In genomic region chr12:27772328-27773049, GRCh38 we compare ENCODE assay signal across 26 cellular contexts. TPM values are rescaled to one million over a fixed set of nuclear protein-coding genes. Genes with fewer than 3 reads are reported as not detected.
DNase-seq lines count a peak whose midpoint lies in the region; ATAC-seq, FAIRE-seq and TF ChIP-seq lines count a peak whose summit lies in the region.
"Had no signal": no experiment of that assay in that cellular context is flagged by ENCODE, and none has a peak within 500 bp of the region (broad histone marks: within the 10 kb centered on the region; RNA-seq: fewer than 3 reads in every experiment).

No MANE protein-coding gene starts in this region.

- ATAC-seq in IMR-90 (ENCODE audit: low read depth) = peak; percentile 29
- no peak for ATAC-seq in GM18511 (IDR thresholded peaks at IDR 0.05; ENCODE audit: unreplicated experiment)
- ATAC-seq: activated CD8-positive, alpha-beta memory T cell treated with anti-CD3 and anti-CD28 coated beads, Interleukin-2, amount 10 ng/mL, durations not matched to agents 7 days and 5 days; CD8-positive, alpha-beta T cell; GM23338 had no signal

- no peak overlapping the region for H3K4ac ChIP-seq in IMR-90 (ENCODE audit: low read depth, low read length)

- no peak overlapping the region for H2AK9ac ChIP-seq in IMR-90 (replicated peaks; ENCODE audit: low read depth, low read length, poor library complexity)

- in situ Hi-C loops in IMR-90 (cut with MboI; ENCODE audit: low sequenced_read_pairs) = no loop called here

- H2BK5ac ChIP-seq in IMR-90 (ENCODE audit: low read depth, low read length, poor library complexity, severe bottlenecking) = no peak overlapping the region

- H3K79me1 ChIP-seq in IMR-90 (ENCODE audit: low read depth in 1 of 2, low read length in 2 of 2) = no peaks in the 10 kb centered on the region

- H4K20me1 ChIP-seq in IMR-90 (ENCODE audit: insufficient read depth, low read length) = no peaks in the 10 kb centered on the region
- no peaks in the 10 kb centered on the region for H4K20me1 ChIP-seq in keratinocyte (ENCODE audit: control insufficient read depth, extremely low read depth, insufficient read depth, low read length)

- no peak overlapping the region for H3K23ac ChIP-seq in IMR-90 (ENCODE audit: low read depth, low read length)

- H3K36me3 ChIP-seq in IMR-90 (ENCODE audit: control insufficient read depth, insufficient read depth, low read length) (no peaks in the 10 kb centered on the region), adipocyte (ENCODE audit: control insufficient read depth, insufficient read depth, low read length, severe bottlenecking) (no peaks in the 10 kb centered on the region), keratinocyte (ENCODE audit: control insufficient read depth in 2 of 2, extremely low read depth in 1 of 2, insufficient read depth in 2 of 2, low read length in 2 of 2) (no peaks in the 10 kb centered on the region)
- H3K36me3 ChIP-seq: esophagus muscularis mucosa, prostate gland, SJCRH30, thoracic aorta had no signal

- no peak overlapping the region for H3K14ac ChIP-seq in IMR-90 (replicated peaks; ENCODE audit: low read depth, low read length)

- CTCF ChIA-PET in IMR-90 (lab: Yijun Ruan, JAX) = no interaction called here

- H3K18ac ChIP-seq in IMR-90 (ENCODE audit: low read depth, low read length) = no peak overlapping the region; the same call in 1 of the 2 replicates

- peaks cover 7% of the 10 kb centered on the region for H3K4me1 ChIP-seq in IMR-90 (ENCODE audit: control insufficient read depth, insufficient read depth, low read length)
- H3K4me1 ChIP-seq in adipocyte (ENCODE audit: control insufficient read depth, insufficient read depth, low read length) = no peaks in the 10 kb centered on the region
- H3K4me1 ChIP-seq in keratinocyte (ENCODE audit: control insufficient read depth, extremely low read depth, insufficient read depth, low read length) = peaks cover 32% of the 10 kb centered on the region
- H3K4me1 ChIP-seq: esophagus muscularis mucosa, prostate gland, SJCRH30 had no signal

- dilution Hi-C loops in IMR-90 (cut with HindIII; ENCODE audit: low sequenced_read_pairs, unreplicated experiment) (no loop called here), keratinocyte (cut with MboI; ENCODE audit: extremely low pct_ligation_motif_present, low sequenced_read_pairs) (no loop called here)

- no TSS peak for BruUV-seq in IMR-90 (replicated peaks; lab: Mats Ljungman, UMichigan)

- intact Hi-C loops in IMR-90 (cut with micrococcal nuclease) (no loop called here), posterior vena cava (cut with DNase I) (no loop called here)

- H3K9me3 ChIP-seq in IMR-90 (ENCODE audit: control insufficient read depth, insufficient read depth, low read length) (no peaks in the 10 kb centered on the region), adipocyte (ENCODE audit: control insufficient read depth, low read length) (no peaks in the 10 kb centered on the region), keratinocyte (ENCODE audit: control insufficient read depth, low read depth, low read length) (no peaks in the 10 kb centered on the region)
- H3K9me3 ChIP-seq: esophagus muscularis mucosa, prostate gland, SJCRH30, thoracic aorta had no signal

- no peak overlapping the region for H2BK20ac ChIP-seq in IMR-90 (ENCODE audit: low read depth, low read length)

- peak; percentile 13 for FAIRE-seq in keratinocyte (lab: Jason Lieb, UNC)
- FAIRE-seq: kidney had no signal

- no peak overlapping the region for H2BK15ac ChIP-seq in IMR-90 (ENCODE audit: low read depth, low read length)

- H3K27ac ChIP-seq in IMR-90 (ENCODE audit: insufficient read depth, low read length) (no peak overlapping the region), keratinocyte (ENCODE audit: control insufficient read depth, insufficient read depth, low read length) (peak overlapping the region; percentile 34)
- H3K27ac ChIP-seq: esophagus muscularis mucosa, prostate gland, SJCRH30, skin epidermis, thoracic aorta had no signal

- H3K27me3 ChIP-seq in IMR-90 (ENCODE audit: control insufficient read depth, insufficient read depth, low read length) (no peaks in the 10 kb centered on the region), adipocyte (replicated peaks; ENCODE audit: control insufficient read depth, insufficient read depth, low read length) (no peaks in the 10 kb centered on the region), keratinocyte (ENCODE audit: control insufficient read depth, extremely low read depth, insufficient read depth, low read length) (no peaks in the 10 kb centered on the region)
- H3K27me3 ChIP-seq: esophagus muscularis mucosa, SJCRH30 had no signal

- H2AK5ac ChIP-seq in IMR-90 (ENCODE audit: low read depth, low read length) = no peak overlapping the region

- WGBS in IMR-90 (ENCODE audit: extremely low coverage in 2 of 2, insufficient read length in 1 of 2), 2 experiments = no CpG with 5 or more reads among the region's 5 CpGs

- POLR2A ChIA-PET in IMR-90 (lab: Charles Lee; ENCODE audit: unreplicated experiment) = no interaction called here

- H3K79me2 ChIP-seq in keratinocyte (ENCODE audit: control insufficient read depth, insufficient read depth, low read length) = no peaks in the 10 kb centered on the region

- TF ChIP-seq RAD21 in IMR-90 (IDR thresholded peaks at IDR 0.05; ENCODE audit: low read length) = no peak

- no peak overlapping the region for H3K4me3 ChIP-seq in IMR-90 (ENCODE audit: insufficient read depth, low read depth, low read length)
- no peak overlapping the region for H3K4me3 ChIP-seq in adipocyte (ENCODE audit: low read length)
- H3K4me3 ChIP-seq in keratinocyte (ENCODE audit: control insufficient read depth in 2 of 3, extremely low read depth in 1 of 3, insufficient read depth in 2 of 3, low read depth in 1 of 3, low read length in 3 of 3) = peak overlapping the region in 2 of 3 experiments; percentile 16 to 56
- H3K4me3 ChIP-seq: esophagus muscularis mucosa, GM23338, lung, prostate gland, SJCRH30, skin epidermis, thoracic aorta had no signal

- H3K4me2 ChIP-seq in IMR-90 (ENCODE audit: low read depth, low read length) = peak overlapping the region; percentile 10; the same call in 1 of the 2 replicates
- H3K4me2 ChIP-seq in keratinocyte (ENCODE audit: control insufficient read depth, extremely low read depth, insufficient read depth, low read depth, low read length) = peak overlapping the region; percentile 78
- H3K4me2 ChIP-seq: GM23338 had no signal

- TF ChIP-seq POLR2A in IMR-90 (IDR thresholded peaks at IDR 0.05; ENCODE audit: low read depth, low read length) = no peak

- H2AFZ ChIP-seq in IMR-90 (replicated peaks; ENCODE audit: low read length, poor library complexity) (no peak overlapping the region), keratinocyte (ENCODE audit: control insufficient read depth, low read length) (no peak overlapping the region)
- H2AFZ ChIP-seq: GM23338 had no signal

- no peak overlapping the region for H4K8ac ChIP-seq in IMR-90 (ENCODE audit: low read depth in 2 of 2, low read length in 2 of 2)

- H2BK120ac ChIP-seq in IMR-90 (ENCODE audit: low read depth, low read length) = 0 out of 2 replicates have a peak overlapping the region, but pooled peaks have one; percentile 11

- H3K56ac ChIP-seq in IMR-90 (ENCODE audit: extremely low read depth, insufficient read depth, low read length) = no peak overlapping the region

- H3K9ac ChIP-seq in IMR-90 (ENCODE audit: low read depth, low read length) = no peak overlapping the region
- no peak overlapping the region for H3K9ac ChIP-seq in adipocyte (ENCODE audit: low read length)
- H3K9ac ChIP-seq in keratinocyte (ENCODE audit: control insufficient read depth, extremely low read depth, insufficient read depth, low read length) = no peak overlapping the region

- DNase-seq in EL = peak; percentile 75
- peak; percentile 35 for DNase-seq in IMR-90
- DNase-seq in adipocyte (ENCODE audit: low read depth) = peak; percentile 26
- no peak for DNase-seq in keratinocyte (ENCODE audit: low read depth, low spot score)
- no peak for DNase-seq in DMS 273 (lab: John Stamatoyannopoulos, UW; ENCODE audit: unreplicated experiment)
- no peak for DNase-seq in SIG-M5 (lab: John Stamatoyannopoulos, UW)
- no peak for DNase-seq in posterior vena cava (ENCODE audit: low spot score)
- DNase-seq: activated CD4-positive, alpha-beta T cell treated with anti-CD3 and anti-CD28 coated beads, Interleukin-2, amount 10 ng/mL, durations not matched to agents 7 days and 5 days; activated CD8-positive, alpha-beta memory T cell treated with anti-CD3 and anti-CD28 coated beads, Interleukin-2, amount 10 ng/mL, durations not matched to agents 7 days and 5 days; CD8-positive, alpha-beta T cell; kidney; NCI-H146; NCI-H2171; NCI-H526 treated with DMSO at 0.1 percent for 48 hours; SJCRH30; stimulated activated CD4-positive, alpha-beta T cell treated with anti-CD3 and anti-CD28 coated beads, Interleukin-2, amount 100 ng/mL, for 48 hours; stimulated activated naive CD4-positive, alpha-beta T cell had no signal

- TF ChIP-seq CTCF in IMR-90 (conservative IDR thresholded peaks at IDR 0.05; ENCODE audit: low read depth, low read length) = no peak
- no peak for TF ChIP-seq CTCF in keratinocyte (optimal IDR thresholded peaks at IDR 0.05 in 1 of 3, IDR thresholded peaks at IDR 0.05 in 1 of 3, conservative IDR thresholded peaks at IDR 0.05 in 1 of 3; ENCODE audit: extremely low read depth in 1 of 3, insufficient read depth in 2 of 3, low read length in 3 of 3)

- no peak overlapping the region for H4K5ac ChIP-seq in IMR-90 (ENCODE audit: low read depth, low read length)

- H4K91ac ChIP-seq in IMR-90 (ENCODE audit: insufficient read depth, low read depth, low read length) = no peak overlapping the region

- H3K9me1 ChIP-seq in IMR-90 (ENCODE audit: insufficient read depth, low read length) (no peaks in the 10 kb centered on the region), keratinocyte (ENCODE audit: control insufficient read depth, extremely low read depth, insufficient read depth, low read length) (no peaks in the 10 kb centered on the region)

RNA-seq across cellular contexts. Expression of gene KLHL42, which starts 7.5 kb away (rescaled TPM):
- total RNA-seq in IMR-90 (2012; rRNA removed) = 28.3 and 33.1 TPM in 2 replicates
- polyA plus RNA-seq in IMR-90 (2012; rRNA removed) = 16.0 and 16.7 TPM in 2 replicates
- 5.9 and 12.5 TPM in 2 replicates for polyA plus RNA-seq in IMR-90 (2012; cell fraction: cytosol; rRNA removed)
- polyA plus RNA-seq in IMR-90 (2012; cell fraction: nucleus; rRNA removed; ENCODE audit: low replicate concordance) = 40.8 and 46.2 TPM in 2 replicates
- 18.6 to 27.2 TPM (median 20.6 TPM) in 3 replicates for polyA plus RNA-seq in keratinocyte
- 5.8 TPM for polyA plus RNA-seq in keratinocyte (2011; ENCODE audit: low read depth)
- polyA plus RNA-seq in keratinocyte (2011; cell fraction: cytosol; rRNA removed) = 11.0 and 13.2 TPM in 2 replicates
- 36.8 and 38.9 TPM in 2 replicates for polyA plus RNA-seq in keratinocyte (2011; cell fraction: nucleus; rRNA removed)
- 7.6 and 16.1 TPM in 2 replicates for polyA plus RNA-seq in keratinocyte (2012; ENCODE audit: low replicate concordance)
- 39.5 to 50.3 TPM (median 49.5 TPM) in 3 replicates for polyA minus RNA-seq in keratinocyte
- 30.9 TPM for polyA minus RNA-seq in keratinocyte (2011; cell fraction: cytosol; rRNA and poly(A)+ RNA removed)
- polyA minus RNA-seq in keratinocyte (2011; cell fraction: nucleus; rRNA and poly(A)+ RNA removed) = 39.6 and 47.2 TPM in 2 replicates
- total RNA-seq in posterior vena cava = 10 to 100 TPM; 48.2 to 48.9 TPM

RNA-seq across cellular contexts. Expression of gene MANSC4, which starts 7.5 kb away (rescaled TPM):
- total RNA-seq in IMR-90 (2012; rRNA removed) (not detected in 2 replicates), posterior vena cava (not detected)
- polyA plus RNA-seq in IMR-90 (2012; rRNA removed) (not detected in 2 replicates), keratinocyte (0.18 to 0.67 TPM (median 0.59 TPM) in 3 replicates)
- polyA plus RNA-seq in IMR-90 (2012; cell fraction: cytosol; rRNA removed) = not detected in 2 replicates
- 0.08 TPM in 1 of 2 replicates, not detected in the other for polyA plus RNA-seq in IMR-90 (2012; cell fraction: nucleus; rRNA removed; ENCODE audit: low replicate concordance)
- not detected for polyA plus RNA-seq in keratinocyte (2011; ENCODE audit: low read depth)
- polyA plus RNA-seq in keratinocyte (2011; cell fraction: cytosol; rRNA removed) = 0.12 and 0.27 TPM in 2 replicates
- 0.36 and 0.48 TPM in 2 replicates for polyA plus RNA-seq in keratinocyte (2011; cell fraction: nucleus; rRNA removed)
- 0.58 TPM in 1 of 2 replicates, not detected in the other for polyA plus RNA-seq in keratinocyte (2012; ENCODE audit: low replicate concordance)
- polyA minus RNA-seq in keratinocyte = 0.23 to 0.29 TPM in 2 of 3 replicates, not detected in the other
- polyA minus RNA-seq in keratinocyte (2011; cell fraction: cytosol; rRNA and poly(A)+ RNA removed) = not detected
- not detected in 2 replicates for polyA minus RNA-seq in keratinocyte (2011; cell fraction: nucleus; rRNA and poly(A)+ RNA removed)
- total RNA-seq: activated CD4-positive, alpha-beta T cell treated with anti-CD3 and anti-CD28 coated beads, Interleukin-2, amount 10 ng/mL, durations not matched to agents 7 days and 5 days; activated CD8-positive, alpha-beta memory T cell treated with anti-CD3 and anti-CD28 coated beads, Interleukin-2, amount 10 ng/mL, durations not matched to agents 7 days and 5 days; activated naive CD4-positive, alpha-beta T cell treated with anti-CD3 and anti-CD28 coated beads, Interleukin-2, amount 50 U/mL, for 72 hours; CD8-positive, alpha-beta T cell; GM23338; kidney; lung; prostate gland; SJCRH30; T-helper 2 cell treated with Interferon-gamma antibody and Interleukin-4, amounts not matched to agents 100 ng/mL and 5 ng/mL, for 36 hours; thoracic aorta had no signal
- polyA plus RNA-seq: GM23338, lung had no signal

Comparison
In these comparisons a context has a peak if more than half of its experiments do, and no peak if none do; other contexts are left out.
1. DNase-seq: peak in EL (single experiment), IMR-90 (single experiment) and adipocyte (single experiment); none in keratinocyte (single experiment), DMS 273 (single experiment), SIG-M5 (single experiment) and posterior vena cava (single experiment).
2. H3K4me3 ChIP-seq: peak in keratinocyte (2 of 3); none in IMR-90 (single experiment) and adipocyte (single experiment).